9 cellular contexts compared by ENCODE assay signal in genomic region chr5:140362875-140363630, GRCh38. TPM values are rescaled to one million over a fixed set of nuclear protein-coding genes. Genes with fewer than 3 reads are reported as not detected.
A peak's percentile ranks its signal among the peaks of the same experiment; 100 is the strongest.
DNase-seq lines count a peak whose midpoint lies in the region; ATAC-seq and TF ChIP-seq lines count a peak whose summit lies in the region.
"Had no signal": no experiment of that assay in that cellular context is flagged by ENCODE, and none has a peak within 500 bp of the region (broad histone marks: within the 10 kb centered on the region; RNA-seq: fewer than 3 reads in every experiment).

No MANE protein-coding gene starts in this region.

- H3K36me3 ChIP-seq in testis (ENCODE audit: low read depth, missing control alignments) = no peaks in the 10 kb centered on the region

- H3K4me1 ChIP-seq in foreskin keratinocyte (no peaks in the 10 kb centered on the region), testis (no peaks in the 10 kb centered on the region)

- CTCF ChIA-PET in RWPE1 (lab: Yijun Ruan, JAX) = interaction anchor here (0.6 to 2.4 kb wide), 16 partner anchors 9 to 464 kb away, joined by 3 to 15 read pairs (median 4); no protein-coding TSS in a partner anchor

- H3K27me3 ChIP-seq in foreskin keratinocyte (no peaks in the 10 kb centered on the region), testis (no peaks in the 10 kb centered on the region)

- H3K27ac ChIP-seq in RWPE1 (no peak overlapping the region), foreskin keratinocyte (no peak overlapping the region), testis (no peak overlapping the region)

- DNase-seq in CD1c-positive myeloid dendritic cell (ENCODE audit: extremely low spot score) = peak; percentile 84
- peak; percentile 70 for DNase-seq in GM19240 (ENCODE audit: insufficient read length, low spot score)
- peak; percentile 79 for DNase-seq in RWPE1 (ENCODE audit: low spot score)
- peak; percentile 75 for DNase-seq in activated T-helper 9 cell treated with anti-CD3 and anti-CD28 coated beads, Interleukin-2, amount 50 U/mL, for 16 hours (ENCODE audit: low read depth)
- peak in 1 of 2 donors; percentile 54 for DNase-seq in foreskin keratinocyte
- peak in 50 of 56 donors; percentile 10 to 82 (median 46) for DNase-seq in nucleus accumbens (lab: John Stamatoyannopoulos, UW)
- DNase-seq in testis = peak; percentile 86

- peak overlapping the region in 1 of 2 donors; percentile 15 for H3K4me3 ChIP-seq in testis

- POLR2A ChIA-PET in RWPE1 (lab: Yijun Ruan, JAX; ENCODE audit: low non-redundant PET) = interaction anchor here (0.5 kb wide), 1 partner anchor 343 kb away, joined by 4 read pairs; no protein-coding TSS in a partner anchor

- intact Hi-C loops in testis (cut with DNase I; ENCODE audit: low total_unique reads) = no loop called here

- WGBS in testis, 2 donors = 15 to 19% methylated on average over 15 to 29 of the region's 29 CpGs

- ATAC-seq in HG03442 (IDR thresholded peaks at IDR 0.05; ENCODE audit: unreplicated experiment) = peak; percentile 90
- ATAC-seq in foreskin keratinocyte = peak; percentile 78

- TF ChIP-seq CTCF in RWPE1 (conservative IDR thresholded peaks at IDR 0.05; ENCODE audit: low read depth) (peak; percentile 98), foreskin keratinocyte (conservative IDR thresholded peaks at IDR 0.05) (peak; percentile 92), testis (IDR thresholded peaks at IDR 0.05) (peak; percentile 81 to 96 (median 84))

- no peak for TF ChIP-seq POLR2A in testis (IDR thresholded peaks at IDR 0.05)

- H3K9me3 ChIP-seq in testis = no peaks in the 10 kb centered on the region

RNA-seq across cellular contexts. Expression of gene SLC4A9, which starts 3.1 kb away (rescaled TPM):
- total RNA-seq in foreskin keratinocyte = 0.04 TPM in 1 of 2 replicates, not detected in the other
- 0.08 TPM in 1 of 2 replicates, not detected in the other for polyA plus RNA-seq in foreskin keratinocyte
- total RNA-seq in testis = 1 to 10 TPM in 1 of 2 donors, under 1 TPM in 1; 0.81 to 1.2 TPM
- 1.2 TPM for polyA plus RNA-seq in testis (ENCODE audit: insufficient read depth, low read depth, low replicate concordance)
- total RNA-seq: dermis microvascular lymphatic vessel endothelial cell had no signal

RNA-seq across cellular contexts. Expression of gene HBEGF, which starts 16.6 kb away (rescaled TPM):
- total RNA-seq in foreskin keratinocyte = 12.1 and 15.0 TPM in 2 replicates
- 8.4 and 10.2 TPM in 2 replicates for polyA plus RNA-seq in foreskin keratinocyte
- total RNA-seq in testis = 10 to 100 TPM; 23.2 to 23.9 TPM
- 8.2 TPM for polyA plus RNA-seq in testis (ENCODE audit: insufficient read depth, low read depth, low replicate concordance)

RNA-seq across cellular contexts. Expression of gene ANKHD1, which starts 38.6 kb away (rescaled TPM):
- total RNA-seq in foreskin keratinocyte = 51.0 and 54.5 TPM in 2 replicates
- 19.2 and 21.4 TPM in 2 replicates for polyA plus RNA-seq in foreskin keratinocyte
- total RNA-seq in testis = 100 to 1,000 TPM; 170 to 172 TPM
- polyA plus RNA-seq in testis (ENCODE audit: insufficient read depth, low read depth, low replicate concordance) = 70.0 TPM
